8 cellular contexts compared by ENCODE assay signal in the genomic region with DNA sequence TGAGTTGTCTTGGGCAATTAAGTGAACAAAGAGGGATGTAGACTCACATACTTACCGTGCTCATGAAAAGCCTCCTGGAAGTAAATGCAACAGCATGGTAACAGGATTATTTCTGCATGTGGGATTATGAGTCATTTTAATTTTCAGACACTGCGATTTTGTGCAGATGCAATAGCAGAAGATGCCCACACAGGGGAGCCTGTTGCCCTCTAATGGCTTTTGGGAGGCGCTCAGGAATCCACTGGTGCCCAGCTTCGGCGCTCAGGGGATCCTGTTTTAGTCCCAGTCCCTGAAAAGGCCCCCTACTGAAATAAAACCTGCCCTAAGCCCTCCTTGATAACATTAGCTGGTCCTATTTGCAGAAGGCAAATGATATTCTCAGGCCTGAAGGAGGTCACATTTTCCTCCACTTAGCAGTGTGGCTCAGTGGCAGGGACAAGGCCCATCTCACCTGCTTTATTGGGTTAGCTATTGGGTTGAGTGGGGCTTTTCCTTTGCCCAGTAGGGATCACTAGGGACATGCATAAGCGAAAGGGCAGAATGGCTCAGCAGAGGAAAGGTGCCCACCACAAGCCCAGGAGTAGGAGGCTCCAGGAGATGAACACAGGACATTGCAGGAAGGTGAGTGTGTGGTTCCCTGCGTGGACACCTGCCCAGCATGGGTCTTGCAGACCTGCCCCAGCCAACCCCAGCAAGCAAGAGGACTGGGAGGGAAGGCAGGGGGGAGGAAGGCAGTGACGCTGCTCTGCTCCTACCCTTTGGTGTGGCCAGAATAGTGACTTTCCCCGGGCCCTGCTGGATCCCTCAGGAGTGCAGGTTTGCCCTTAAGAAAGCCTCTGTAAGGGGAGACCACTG. TPM values are rescaled to one million over a fixed set of nuclear protein-coding genes. Genes with fewer than 3 reads are reported as not detected.
A peak's percentile ranks its signal among the peaks of the same experiment; 100 is the strongest.
DNase-seq lines count a peak whose midpoint lies in the region; ATAC-seq and TF ChIP-seq lines count a peak whose summit lies in the region.

No MANE protein-coding gene starts in this region.

- no peak for ATAC-seq in activated CD4-positive, alpha-beta T cell treated with anti-CD3 and anti-CD28 coated beads for 36 hours
- ATAC-seq in GM21526 (IDR thresholded peaks at IDR 0.05; ENCODE audit: low FRiP score, unreplicated experiment) (peak; percentile 79), left colon (peak; percentile 74)

- H3K4me1 ChIP-seq in OCI-LY1 (ENCODE audit: insufficient read depth, low read length, severe bottlenecking) (no peaks in the 10 kb centered on the region), breast epithelium (no peaks in the 10 kb centered on the region), testis (no peaks in the 10 kb centered on the region)

- no peak overlapping the region for H3K9ac ChIP-seq in OCI-LY1 (ENCODE audit: low read length)

- no peak overlapping the region for H3K27ac Mint-ChIP-seq in activated CD4-positive, alpha-beta T cell treated with anti-CD3 and anti-CD28 coated beads for 36 hours

- H3K27ac ChIP-seq in OCI-LY1 (ENCODE audit: low read depth, low read length, poor library complexity, severe bottlenecking) (no peak overlapping the region), breast epithelium (no peak overlapping the region), testis (no peak overlapping the region)

- no peaks in the 10 kb centered on the region for H3K9me3 Mint-ChIP-seq in activated CD4-positive, alpha-beta T cell treated with anti-CD3 and anti-CD28 coated beads for 36 hours (ENCODE audit: low read depth)

- no peak overlapping the region for H2AFZ ChIP-seq in OCI-LY1 (ENCODE audit: low read length)

- H3K4me3 ChIP-seq in OCI-LY1 (ENCODE audit: low read depth, low read length, poor library complexity, severe bottlenecking) (no peak overlapping the region), breast epithelium (no peak overlapping the region), testis (no peak overlapping the region)

- TF ChIP-seq POLR2A in breast epithelium (IDR thresholded peaks at IDR 0.05) (no peak), testis (IDR thresholded peaks at IDR 0.05) (no peak)

- no peak overlapping the region for H3K4me2 ChIP-seq in OCI-LY1 (ENCODE audit: low read length)

- H3F3A ChIP-seq in OCI-LY1 (ENCODE audit: insufficient read depth, low read length): no peaks in the 10 kb centered on the region

- peaks cover 11% of the 10 kb centered on the region for H3K27me3 Mint-ChIP-seq in activated CD4-positive, alpha-beta T cell treated with anti-CD3 and anti-CD28 coated beads for 36 hours

- no peaks in the 10 kb centered on the region for H3K36me3 ChIP-seq in OCI-LY1 (ENCODE audit: insufficient read depth, low read length)
- no peaks in the 10 kb centered on the region for H3K36me3 ChIP-seq in breast epithelium
- no peaks in the 10 kb centered on the region for H3K36me3 ChIP-seq in testis (ENCODE audit: low read depth, missing control alignments)

- no peaks in the 10 kb centered on the region for H3K9me3 ChIP-seq in OCI-LY1 (ENCODE audit: low read length)
- no peaks in the 10 kb centered on the region for H3K9me3 ChIP-seq in breast epithelium
- H3K9me3 ChIP-seq in testis: no peaks in the 10 kb centered on the region

- CTCF ChIA-PET in activated CD4-positive, alpha-beta T cell treated with anti-CD3 and anti-CD28 coated beads for 36 hours (lab: Charles Lee): interaction anchor here (0.8 to 1.4 kb wide), 4 partner anchors 295 to 522 kb away, joined by 3 to 5 read pairs (median 4); no protein-coding TSS in a partner anchor

- 55 to 69% methylated on average over 9 of the region's 9 CpGs for WGBS in testis, 2 donors

- POLR2A ChIA-PET in activated CD4-positive, alpha-beta T cell treated with anti-CD3 and anti-CD28 coated beads for 36 hours (lab: Charles Lee): no interaction called here

- H3K79me2 ChIP-seq in OCI-LY1 (ENCODE audit: insufficient read depth, low read length): no peaks in the 10 kb centered on the region

- no peaks in the 10 kb centered on the region for H3K4me1 Mint-ChIP-seq in activated CD4-positive, alpha-beta T cell treated with anti-CD3 and anti-CD28 coated beads for 36 hours

- H3K9me2 ChIP-seq in OCI-LY1 (ENCODE audit: low read depth, low read length): no peaks in the 10 kb centered on the region

- DNase-seq in activated CD4-positive, alpha-beta T cell treated with anti-CD3 and anti-CD28 coated beads for 36 hours: peak; percentile 65
- no peak for DNase-seq in activated CD4-positive, alpha-beta T cell treated with anti-CD3 and anti-CD28 coated beads for 4 hours
- DNase-seq in HS-5 (ENCODE audit: low read depth): peak; percentile 53
- peak in 1 of 2 donors; percentile 26 for DNase-seq in breast epithelium (ENCODE audit: low spot score in 2 of 2)
- DNase-seq in left colon: peak in 1 of 2 donors; percentile 48
- DNase-seq in testis: peak; percentile 72

- TF ChIP-seq CTCF in OCI-LY1 (IDR thresholded peaks at IDR 0.05; ENCODE audit: low read length) (peak; percentile 78), breast epithelium (IDR thresholded peaks at IDR 0.05) (peak; percentile 52 to 88 (median 79)), testis (IDR thresholded peaks at IDR 0.05) (peak; percentile 68 to 80 (median 72))

- no peaks in the 10 kb centered on the region for H4K20me1 ChIP-seq in OCI-LY1 (ENCODE audit: insufficient read depth, low read length)

- intact Hi-C loops in activated CD4-positive, alpha-beta T cell treated with anti-CD3 and anti-CD28 coated beads for 36 hours (cut with DNase I, micrococcal nuclease): loop anchor here (1.0 to 2.0 kb wide), 5 partner anchors 265 to 526 kb away; no protein-coding TSS in a partner anchor
- intact Hi-C loops in breast epithelium (cut with DNase I; ENCODE audit: low total_unique reads) (no loop called here), left colon (cut with DNase I, micrococcal nuclease) (loop anchor here in 1 of 2 donors (5.0 to 10.0 kb wide), 2 partner anchors 325 to 523 kb away; no protein-coding TSS in a partner anchor), testis (cut with DNase I; ENCODE audit: low total_unique reads) (no loop called here)

- no peak overlapping the region for H3K4me3 Mint-ChIP-seq in activated CD4-positive, alpha-beta T cell treated with anti-CD3 and anti-CD28 coated beads for 36 hours

- H3K27me3 ChIP-seq in OCI-LY1 (ENCODE audit: insufficient read depth, low read length) (no peaks in the 10 kb centered on the region), breast epithelium (no peaks in the 10 kb centered on the region), testis (no peaks in the 10 kb centered on the region)

- no peaks in the 10 kb centered on the region for H3K36me3 Mint-ChIP-seq in activated CD4-positive, alpha-beta T cell treated with anti-CD3 and anti-CD28 coated beads for 36 hours (ENCODE audit: low read depth)

RNA-seq across cellular contexts. Expression of a gene that starts 26.5 kb away (rescaled TPM):
- total RNA-seq in activated CD4-positive, alpha-beta T cell treated with anti-CD3 and anti-CD28 coated beads for 36 hours: under 1 TPM; 0.07 to 0.11 TPM
- total RNA-seq in breast epithelium: 10 to 100 TPM; 16.0 to 76.4 (median 61.6) TPM
- 10 to 100 TPM; 19.0 to 21.2 TPM for total RNA-seq in left colon
- total RNA-seq in testis: 10 to 100 TPM; 17.4 to 86.9 TPM
- 12.1 TPM for polyA plus RNA-seq in testis (ENCODE audit: insufficient read depth, low read depth, low replicate concordance)

RNA-seq across cellular contexts. Expression of a gene that starts 35.7 kb away (rescaled TPM):
- not detected for total RNA-seq in activated CD4-positive, alpha-beta T cell treated with anti-CD3 and anti-CD28 coated beads for 36 hours
- total RNA-seq in breast epithelium: not detected
- not detected for total RNA-seq in left colon
- not detected for total RNA-seq in testis
- not detected for polyA plus RNA-seq in testis (ENCODE audit: insufficient read depth, low read depth, low replicate concordance)

Comparison
In these comparisons a context has a peak if more than half of its experiments do, and no peak if none do; other contexts are left out.
1. DNase-seq: peak in activated CD4-positive, alpha-beta T cell treated with anti-CD3 and anti-CD28 coated beads for 36 hours (single experiment), HS-5 (single experiment) and testis (single experiment); none in activated CD4-positive, alpha-beta T cell treated with anti-CD3 and anti-CD28 coated beads for 4 hours (0 of 2).
2. RNA of a gene that starts 26.5 kb away (total RNA-seq): 17.4 to 86.9 TPM in testis, 16.0 to 76.4 TPM in breast epithelium and 19.0 to 21.2 TPM in left colon; 0.07 to 0.11 TPM in activated CD4-positive, alpha-beta T cell treated with anti-CD3 and anti-CD28 coated beads for 36 hours; every median in the first group is over 10 times any median in the second.
3. intact Hi-C loops: an anchor here in activated CD4-positive, alpha-beta T cell treated with anti-CD3 and anti-CD28 coated beads for 36 hours (1.0 to 2.0 kb wide); none called in breast epithelium and testis.
4. Peak in every context shown above with its lines, with median percentiles within 50 percentile points of each other: CTCF ChIP-seq.